ENCODE assay signal across 11 cellular contexts in the genomic region with DNA sequence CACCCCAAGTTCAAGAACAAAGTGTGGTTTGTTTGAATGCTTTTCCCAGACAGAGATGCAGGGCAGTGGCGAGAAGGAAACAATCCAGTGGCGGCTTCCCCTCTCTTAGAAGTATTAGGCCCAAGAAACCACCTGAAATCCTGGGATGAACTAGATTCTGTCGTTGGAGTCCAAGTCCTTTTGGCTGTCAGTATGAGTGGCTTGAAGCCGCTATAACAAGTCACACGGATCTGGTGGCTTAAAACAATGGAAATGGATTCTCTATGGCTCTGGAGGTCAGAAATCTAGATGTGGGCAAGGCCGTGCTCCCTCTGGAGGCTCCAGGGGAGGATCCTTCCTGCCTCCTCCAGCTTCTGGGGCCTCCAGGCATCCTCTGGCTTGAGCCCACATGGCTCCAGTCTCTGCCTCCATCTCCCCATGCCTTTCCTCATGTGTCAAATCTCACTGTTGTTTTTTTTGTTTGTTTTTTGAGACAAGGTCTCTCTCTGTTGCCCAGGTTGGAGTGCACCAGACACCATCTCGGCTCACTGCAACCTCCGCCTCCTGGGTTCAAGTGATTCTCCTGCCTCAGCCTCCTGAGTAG.
"Had no signal": no experiment of that assay in that cellular context is flagged by ENCODE, and none has a peak within 500 bp of the region (broad histone marks: within the 10 kb centered on the region; RNA-seq: fewer than 3 reads in every experiment).

No MANE protein-coding gene starts in this region.

- DNase-seq: dermis blood vessel endothelial cell; foreskin melanocyte; heart left ventricle; hypothalamus; kidney glomerular epithelial cell; mesendoderm; naive B cell; stimulated activated CD4-positive, alpha-beta T cell treated with anti-CD3 and anti-CD28 coated beads, Interleukin-2, amount 100 ng/mL, for 48 hours; stimulated activated naive CD4-positive, alpha-beta T cell treated with Interleukin-2 at 50 U/mL for 16 hours had no signal

- H3K27me3 ChIP-seq: heart left ventricle, tibial nerve had no signal

- H3K36me3 ChIP-seq: heart left ventricle, tibial nerve had no signal

- H3K9me3 ChIP-seq: tibial nerve had no signal

- ATAC-seq: heart left ventricle had no signal

- H3K4me3 ChIP-seq: heart left ventricle, smooth muscle cell, tibial nerve had no signal
